In the genomic region with DNA sequence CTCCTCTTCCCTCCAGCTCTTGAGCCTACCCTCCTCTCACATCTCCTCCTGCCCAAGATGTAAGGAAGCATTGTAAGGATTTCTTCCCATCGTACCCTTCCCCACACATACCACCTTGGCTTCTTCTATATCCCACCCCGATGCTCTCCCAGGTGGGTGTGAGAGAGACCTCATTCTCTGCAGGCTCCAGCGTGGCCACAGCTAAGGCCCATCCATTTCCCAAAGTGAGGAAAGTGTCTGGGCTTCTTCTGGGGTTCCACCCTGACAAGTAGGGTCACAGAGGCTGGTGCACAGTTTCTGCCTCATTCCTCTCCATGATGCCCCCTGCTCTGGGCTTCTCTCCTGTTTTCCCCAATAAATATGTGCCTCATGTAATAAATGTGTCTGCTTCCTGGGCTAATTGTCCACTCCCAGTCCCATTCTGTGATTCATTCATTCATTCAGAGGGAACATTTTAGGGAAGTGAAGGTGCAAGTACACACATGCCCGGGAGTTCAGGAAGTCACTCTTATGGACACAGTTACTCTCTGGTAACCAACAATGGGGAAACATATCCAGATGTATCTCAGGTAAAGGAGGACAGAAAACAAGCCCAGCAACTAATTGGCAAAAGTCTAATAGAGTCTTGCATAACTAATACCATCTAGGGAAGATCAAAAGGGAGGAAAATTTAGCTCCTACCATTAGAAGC, we compare ENCODE assay signal across 28 cellular contexts. TPM values are rescaled to one million over a fixed set of nuclear protein-coding genes. Genes with fewer than 3 reads are reported as not detected.
"Had no signal": no experiment of that assay in that cellular context is flagged by ENCODE, and none has a peak within 500 bp of the region (broad histone marks: within the 10 kb centered on the region; RNA-seq: fewer than 3 reads in every experiment).

No MANE protein-coding gene starts in this region.

- H3K4me3 Mint-ChIP-seq: activated B cell treated with CpG ODN at 0.5 μM for 24 hours; activated CD4-positive, alpha-beta T cell treated with anti-CD3 and anti-CD28 coated beads, Interleukin-2, amount 10 ng/mL, durations not matched to agents 24 days and 14 days; activated naive CD8-positive, alpha-beta T cell treated with anti-CD3 and anti-CD28 coated beads, Interleukin-2, amount 50 U/mL, for 24 hours; activated T-cell treated with anti-CD3 and anti-CD28 coated beads, Interleukin-2, amount 50 U/mL, for 4 hours; T-cell had no signal

- H3K27ac Mint-ChIP-seq: activated B cell treated with CpG ODN at 0.5 μM for 24 hours; activated CD4-positive, alpha-beta T cell treated with anti-CD3 and anti-CD28 coated beads, Interleukin-2, amount 10 ng/mL, durations not matched to agents 24 days and 14 days; activated naive CD4-positive, alpha-beta T cell treated with anti-CD3 and anti-CD28 coated beads, Interleukin-2, amount 50 U/mL, for 72 hours; activated naive CD8-positive, alpha-beta T cell treated with anti-CD3 and anti-CD28 coated beads, Interleukin-2, amount 50 U/mL, for 24 hours; T-cell had no signal

- H3K9me3 Mint-ChIP-seq: activated B cell treated with CpG ODN at 0.5 μM for 24 hours; activated CD4-positive, alpha-beta T cell treated with anti-CD3 and anti-CD28 coated beads, Interleukin-2, amount 10 ng/mL, durations not matched to agents 24 days and 14 days; activated naive CD4-positive, alpha-beta T cell treated with anti-CD3 and anti-CD28 coated beads, Interleukin-2, amount 50 U/mL, for 72 hours; activated naive CD8-positive, alpha-beta T cell treated with anti-CD3 and anti-CD28 coated beads, Interleukin-2, amount 50 U/mL, for 24 hours; activated T-cell treated with anti-CD3 and anti-CD28 coated beads, Interleukin-2, amount 50 U/mL, for 4 hours; T-cell had no signal

- H3K36me3 Mint-ChIP-seq: activated naive CD4-positive, alpha-beta T cell treated with anti-CD3 and anti-CD28 coated beads, Interleukin-2, amount 50 U/mL, for 72 hours; T-cell had no signal

- H3K4me3 ChIP-seq: ascending aorta, body of pancreas, cardiac muscle cell had no signal

- ATAC-seq: activated naive CD4-positive, alpha-beta T cell treated with anti-CD3 and anti-CD28 coated beads, Interleukin-2, amount 50 U/mL, for 72 hours; activated naive CD8-positive, alpha-beta T cell treated with anti-CD3 and anti-CD28 coated beads, Interleukin-2, amount 50 U/mL, for 24 hours; activated T-cell treated with anti-CD3 and anti-CD28 coated beads, Interleukin-2, amount 50 U/mL, for 4 hours; body of pancreas; PC-3; T-cell had no signal

- H3K36me3 ChIP-seq: ascending aorta, cardiac muscle cell had no signal

- H3K9me3 ChIP-seq: ascending aorta, body of pancreas had no signal

- H3K4me1 Mint-ChIP-seq: activated B cell treated with CpG ODN at 0.5 μM for 24 hours; activated naive CD8-positive, alpha-beta T cell treated with anti-CD3 and anti-CD28 coated beads, Interleukin-2, amount 50 U/mL, for 24 hours; T-cell had no signal

- H3K27me3 ChIP-seq: ascending aorta, body of pancreas, cardiac muscle cell had no signal

- H3K27ac ChIP-seq: ascending aorta, body of pancreas, cardiac muscle cell had no signal

- H3K4me1 ChIP-seq: ascending aorta, body of pancreas had no signal

- DNase-seq: activated B cell treated with CpG ODN at 0.5 μM for 24 hours; activated CD4-positive, alpha-beta T cell treated with anti-CD3 and anti-CD28 coated beads for 1 hour; activated CD4-positive, alpha-beta T cell treated with anti-CD3 and anti-CD28 coated beads, Interleukin-2, amount 10 ng/mL, durations not matched to agents 24 days and 14 days; activated CD4-positive, alpha-beta T cell treated with anti-CD3 and anti-CD28 coated beads, Interleukin-2, amount 50 U/mL, for 48 hours; activated CD8-positive, alpha-beta memory T cell treated with anti-CD3 and anti-CD28 coated beads for 24 hours; activated effector memory CD4-positive, alpha-beta T cell treated with anti-CD3 and anti-CD28 coated beads, Interleukin-2, amount 50 U/mL, for 16 hours; activated naive CD4-positive, alpha-beta T cell treated with Interleukin-2 at 50 U/mL for 16 hours; activated naive CD8-positive, alpha-beta T cell treated with anti-CD3 and anti-CD28 coated beads, Interleukin-2, amount 50 U/mL, for 24 hours; activated T-cell treated with anti-CD3 and anti-CD28 coated beads, Interleukin-2, amount 50 U/mL, for 4 hours; amniotic stem cell; body of pancreas; KG1; NCI-H1092; NCI-H1417 treated with DMSO at 0.1 percent for 48 hours; NCI-H1694; NCI-H2029; NCI-H510A treated with DMSO at 0.1 percent for 48 hours; NCI-H69; PC-3; SIG-M5; T-cell; T-helper 2 cell; T1000 had no signal

RNA-seq across cellular contexts. Expression of a gene that starts 1.9 kb away (rescaled TPM):
- total RNA-seq: activated B cell treated with CpG ODN at 0.5 μM for 24 hours; activated CD4-positive, alpha-beta T cell treated with anti-CD3 and anti-CD28 coated beads, Interleukin-2, amount 10 ng/mL, durations not matched to agents 24 days and 14 days; activated naive CD4-positive, alpha-beta T cell treated with anti-CD3 and anti-CD28 coated beads, Interleukin-2, amount 50 U/mL, for 72 hours; activated T-cell treated with anti-CD3 and anti-CD28 coated beads, Interleukin-2, amount 50 U/mL, for 4 hours; ascending aorta; body of pancreas; cardiac muscle cell; LHCN-M2; M059J; PC-3; T-cell had no signal
- polyA plus RNA-seq: cardiac muscle cell had no signal

RNA-seq across cellular contexts. Expression of a gene that starts 11.5 kb away (rescaled TPM):
- total RNA-seq: activated B cell treated with CpG ODN at 0.5 μM for 24 hours; activated CD4-positive, alpha-beta T cell treated with anti-CD3 and anti-CD28 coated beads, Interleukin-2, amount 10 ng/mL, durations not matched to agents 24 days and 14 days; activated naive CD4-positive, alpha-beta T cell treated with anti-CD3 and anti-CD28 coated beads, Interleukin-2, amount 50 U/mL, for 72 hours; activated T-cell treated with anti-CD3 and anti-CD28 coated beads, Interleukin-2, amount 50 U/mL, for 4 hours; ascending aorta; body of pancreas; cardiac muscle cell; LHCN-M2; M059J; PC-3; T-cell had no signal
- polyA plus RNA-seq: cardiac muscle cell had no signal

RNA-seq across cellular contexts. Expression of a gene that starts 25.3 kb away (rescaled TPM):
- total RNA-seq: activated B cell treated with CpG ODN at 0.5 μM for 24 hours; activated CD4-positive, alpha-beta T cell treated with anti-CD3 and anti-CD28 coated beads, Interleukin-2, amount 10 ng/mL, durations not matched to agents 24 days and 14 days; activated naive CD4-positive, alpha-beta T cell treated with anti-CD3 and anti-CD28 coated beads, Interleukin-2, amount 50 U/mL, for 72 hours; activated T-cell treated with anti-CD3 and anti-CD28 coated beads, Interleukin-2, amount 50 U/mL, for 4 hours; ascending aorta; body of pancreas; cardiac muscle cell; LHCN-M2; M059J; PC-3; T-cell had no signal
- polyA plus RNA-seq: cardiac muscle cell had no signal

RNA-seq across cellular contexts. Expression of a gene that starts 29.2 kb away (rescaled TPM):
- total RNA-seq: activated B cell treated with CpG ODN at 0.5 μM for 24 hours; activated CD4-positive, alpha-beta T cell treated with anti-CD3 and anti-CD28 coated beads, Interleukin-2, amount 10 ng/mL, durations not matched to agents 24 days and 14 days; activated naive CD4-positive, alpha-beta T cell treated with anti-CD3 and anti-CD28 coated beads, Interleukin-2, amount 50 U/mL, for 72 hours; activated T-cell treated with anti-CD3 and anti-CD28 coated beads, Interleukin-2, amount 50 U/mL, for 4 hours; body of pancreas; cardiac muscle cell; LHCN-M2; M059J; T-cell had no signal
- polyA plus RNA-seq: cardiac muscle cell had no signal

RNA-seq across cellular contexts. Expression of a gene that starts 58.7 kb away (rescaled TPM):
- total RNA-seq: activated B cell treated with CpG ODN at 0.5 μM for 24 hours; activated CD4-positive, alpha-beta T cell treated with anti-CD3 and anti-CD28 coated beads, Interleukin-2, amount 10 ng/mL, durations not matched to agents 24 days and 14 days; activated naive CD4-positive, alpha-beta T cell treated with anti-CD3 and anti-CD28 coated beads, Interleukin-2, amount 50 U/mL, for 72 hours; activated T-cell treated with anti-CD3 and anti-CD28 coated beads, Interleukin-2, amount 50 U/mL, for 4 hours; ascending aorta; body of pancreas; cardiac muscle cell; LHCN-M2; M059J; PC-3; T-cell had no signal
- polyA plus RNA-seq: cardiac muscle cell had no signal
